Comparison of ENCODE assay signal across 21 cellular contexts in the genomic region with DNA sequence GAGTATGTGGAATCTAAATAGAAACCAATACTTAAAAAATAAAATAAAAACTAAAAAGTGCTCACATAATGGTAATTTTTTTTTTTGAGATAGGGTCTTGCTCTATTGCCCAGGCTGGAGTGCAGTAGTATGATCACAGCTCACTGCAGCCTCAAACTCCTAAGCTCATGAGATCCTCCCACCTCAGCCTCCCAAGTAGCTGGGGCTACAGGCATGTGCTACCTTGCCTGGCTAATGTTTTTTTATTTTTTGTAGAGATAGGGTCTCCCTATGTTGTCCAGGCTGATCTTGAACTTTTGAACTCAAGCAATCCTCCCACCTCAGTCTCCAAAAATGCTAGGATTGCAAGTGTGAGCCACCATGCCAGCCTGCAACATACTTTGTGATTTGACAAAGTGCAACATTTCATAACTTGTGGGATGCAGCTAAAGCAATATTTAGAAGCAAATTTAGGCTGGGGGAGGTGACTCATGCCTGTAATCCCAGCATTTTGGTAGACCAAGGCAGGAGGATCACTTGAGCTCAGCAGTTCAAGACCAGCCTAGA.
"Had no signal": no experiment of that assay in that cellular context is flagged by ENCODE, and none has a peak within 500 bp of the region (broad histone marks: within the 10 kb centered on the region; RNA-seq: fewer than 3 reads in every experiment).

No MANE protein-coding gene starts in this region.

- H3K9me3 ChIP-seq: adrenal gland, colonic mucosa, spleen, thoracic aorta, upper lobe of right lung had no signal

- H2AFZ ChIP-seq: hepatocyte had no signal

- H3K27ac ChIP-seq: adrenal gland, colonic mucosa, dorsolateral prefrontal cortex, hepatocyte, spleen, thoracic aorta, upper lobe of right lung had no signal

- DNase-seq: activated T-cell treated with anti-CD3 and anti-CD28 coated beads, Interleukin-2, amount 50 U/mL, for 24 hours; adrenal gland; colonic mucosa; dorsolateral prefrontal cortex; effector memory CD8-positive, alpha-beta T cell; foreskin melanocyte; glutamatergic neuron; immature natural killer cell; left ventricle myocardium superior; mammary epithelial cell; midbrain; retina; spleen; stimulated activated CD4-positive, alpha-beta T cell treated with anti-CD3 and anti-CD28 coated beads, Interleukin-4, amount 100 ng/mL, for 1 hour; stimulated activated naive CD4-positive, alpha-beta T cell treated with Interleukin-2 at 50 U/mL for 16 hours; upper lobe of right lung had no signal

- ATAC-seq: activated T-helper 17 cell treated with anti-CD3 and anti-CD28 coated beads, Interleukin-2, amount 50 U/mL, for 72 hours; effector memory CD8-positive, alpha-beta T cell; esophagus mucosa; left ventricle myocardium superior; natural killer cell treated with Interleukin-12 subunit alpha and Interleukin-12 subunit beta and Interleukin-15 and Interleukin-18, amount 100 ng/mL, for 72 hours; upper lobe of right lung had no signal

- H3K36me3 ChIP-seq: adrenal gland, colonic mucosa, thoracic aorta, upper lobe of right lung had no signal

- H3K27me3 ChIP-seq: adrenal gland, colonic mucosa, dorsolateral prefrontal cortex, hepatocyte, spleen, upper lobe of right lung had no signal

- H3K4me2 ChIP-seq: hepatocyte had no signal

- H3K4me3 ChIP-seq: adrenal gland, colonic mucosa, dorsolateral prefrontal cortex, hepatocyte, spleen, thoracic aorta, upper lobe of right lung had no signal

- H3K4me1 ChIP-seq: colonic mucosa, upper lobe of right lung had no signal
